In genomic region chr1:39409055-39409816, GRCh38 we compare ENCODE assay signal across 1 cellular context.
TF ChIP-seq lines count a peak whose summit lies in the region.

No MANE protein-coding gene starts in this region.

TF ChIP-seq in K562, 482 proteins besides CTCF, POLR2A, EP300 and RAD21 (continued from another document):
- TF ChIP-seq AFF4 (CRISPR knock-in tag; IDR thresholded peaks at IDR 0.05) (0 out of 2 replicates have a peak, but pooled peaks have one; percentile 45), HMGN3 (IDR thresholded peaks at IDR 0.05; ENCODE audit: borderline replicate concordance, extremely low read depth, insufficient read length, low read depth, low read length) (peak; percentile 52), TBP (optimal IDR thresholded peaks at IDR 0.05; ENCODE audit: low read depth, low read length) (peak; percentile 34), CCNT2 (IDR thresholded peaks at IDR 0.05; ENCODE audit: borderline replicate concordance, extremely low read depth, insufficient read length, low read depth, low read length) (peak; percentile 21), ERF (CRISPR knock-in tag; IDR thresholded peaks at IDR 0.05) (0 out of 2 replicates have a peak, but pooled peaks have one; percentile 7), PREB (CRISPR knock-in tag; IDR thresholded peaks at IDR 0.05) (no peak), L3MBTL2 (IDR thresholded peaks at IDR 0.05) (peak; percentile 36; the same call in 1 of the 2 replicates), NRF1 (conservative IDR thresholded peaks at IDR 0.05 in 1 of 2, IDR thresholded peaks at IDR 0.05 in 1 of 2) (peak; percentile 10 to 39; a peak in 1 of 4 replicates), U2AF1 (optimal IDR thresholded peaks at IDR 0.05; ENCODE audit: low read depth, low read length) (peak; percentile 61), ETS1 (conservative IDR thresholded peaks at IDR 0.05; ENCODE audit: control insufficient read depth, low read depth, low read length) (peak; percentile 73; the same call in 1 of the 2 replicates), ZNF785 (CRISPR knock-in tag; IDR thresholded peaks at IDR 0.05) (no peak), TGIF2 (CRISPR knock-in tag; IDR thresholded peaks at IDR 0.05) (peak; percentile 80; the same call in 1 of the 2 replicates), GMEB1 (CRISPR knock-in tag; IDR thresholded peaks at IDR 0.05) (0 out of 2 replicates have a peak, but pooled peaks have one; percentile 18), GTF2A2 (tag; IDR thresholded peaks at IDR 0.05) (0 out of 2 replicates have a peak, but pooled peaks have one; percentile 27)
- TF ChIP-seq, protein P1, sequence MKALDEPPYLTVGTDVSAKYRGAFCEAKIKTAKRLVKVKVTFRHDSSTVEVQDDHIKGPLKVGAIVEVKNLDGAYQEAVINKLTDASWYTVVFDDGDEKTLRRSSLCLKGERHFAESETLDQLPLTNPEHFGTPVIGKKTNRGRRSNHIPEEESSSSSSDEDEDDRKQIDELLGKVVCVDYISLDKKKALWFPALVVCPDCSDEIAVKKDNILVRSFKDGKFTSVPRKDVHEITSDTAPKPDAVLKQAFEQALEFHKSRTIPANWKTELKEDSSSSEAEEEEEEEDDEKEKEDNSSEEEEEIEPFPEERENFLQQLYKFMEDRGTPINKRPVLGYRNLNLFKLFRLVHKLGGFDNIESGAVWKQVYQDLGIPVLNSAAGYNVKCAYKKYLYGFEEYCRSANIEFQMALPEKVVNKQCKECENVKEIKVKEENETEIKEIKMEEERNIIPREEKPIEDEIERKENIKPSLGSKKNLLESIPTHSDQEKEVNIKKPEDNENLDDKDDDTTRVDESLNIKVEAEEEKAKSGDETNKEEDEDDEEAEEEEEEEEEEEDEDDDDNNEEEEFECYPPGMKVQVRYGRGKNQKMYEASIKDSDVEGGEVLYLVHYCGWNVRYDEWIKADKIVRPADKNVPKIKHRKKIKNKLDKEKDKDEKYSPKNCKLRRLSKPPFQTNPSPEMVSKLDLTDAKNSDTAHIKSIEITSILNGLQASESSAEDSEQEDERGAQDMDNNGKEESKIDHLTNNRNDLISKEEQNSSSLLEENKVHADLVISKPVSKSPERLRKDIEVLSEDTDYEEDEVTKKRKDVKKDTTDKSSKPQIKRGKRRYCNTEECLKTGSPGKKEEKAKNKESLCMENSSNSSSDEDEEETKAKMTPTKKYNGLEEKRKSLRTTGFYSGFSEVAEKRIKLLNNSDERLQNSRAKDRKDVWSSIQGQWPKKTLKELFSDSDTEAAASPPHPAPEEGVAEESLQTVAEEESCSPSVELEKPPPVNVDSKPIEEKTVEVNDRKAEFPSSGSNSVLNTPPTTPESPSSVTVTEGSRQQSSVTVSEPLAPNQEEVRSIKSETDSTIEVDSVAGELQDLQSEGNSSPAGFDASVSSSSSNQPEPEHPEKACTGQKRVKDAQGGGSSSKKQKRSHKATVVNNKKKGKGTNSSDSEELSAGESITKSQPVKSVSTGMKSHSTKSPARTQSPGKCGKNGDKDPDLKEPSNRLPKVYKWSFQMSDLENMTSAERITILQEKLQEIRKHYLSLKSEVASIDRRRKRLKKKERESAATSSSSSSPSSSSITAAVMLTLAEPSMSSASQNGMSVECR (CRISPR knock-in tag; IDR thresholded peaks at IDR 0.05), result peak; percentile 76
TF ChIP-seq in K562: peak in this region for 60.
